In genomic region chr16:17598968-17599367, GRCh38 we compare ENCODE assay signal across 8 cellular contexts.
"Had no signal": no experiment of that assay in that cellular context is flagged by ENCODE, and none has a peak within 500 bp of the region (broad histone marks: within the 10 kb centered on the region; RNA-seq: fewer than 3 reads in every experiment).

No MANE protein-coding gene starts in this region.

- H3K4me3 ChIP-seq: GM12878 had no signal

- DNase-seq: GDM1, GF-D8 had no signal

- ATAC-seq: GM12878 had no signal

- FAIRE-seq: G401.6, GM12878, GM12891, GM12892, GM18507, GM19239 had no signal
